8 cellular contexts compared by ENCODE assay signal in genomic region chr9:109498195-109499060, GRCh38. TPM values are rescaled to one million over a fixed set of nuclear protein-coding genes. Genes with fewer than 3 reads are reported as not detected.
DNase-seq lines count a peak whose midpoint lies in the region; ATAC-seq and TF ChIP-seq lines count a peak whose summit lies in the region.
"Had no signal": no experiment of that assay in that cellular context is flagged by ENCODE, and none has a peak within 500 bp of the region (broad histone marks: within the 10 kb centered on the region; RNA-seq: fewer than 3 reads in every experiment).

PTPN3 (minus strand) TSS chr9:109498307; CDS start chr9:109463434, 34,873 bp downstream.

- peaks cover 4% of the 10 kb centered on the region for H3K9me3 Mint-ChIP-seq in GM23338

- H3K4me3 Mint-ChIP-seq in GM23338 = peak within 1 kb of the TSS; percentile 73

- H3K4me1 ChIP-seq in GM23338 (ENCODE audit: insufficient read depth) (peaks cover 20% of the 10 kb centered on the region), PC-3 (ENCODE audit: insufficient read depth, low read length) (peaks cover 28% of the 10 kb centered on the region), ovary (ENCODE audit: insufficient read depth) (peaks cover 1% of the 10 kb centered on the region)

- H3K79me2 ChIP-seq in GM23338 (replicated peaks; ENCODE audit: insufficient read depth) = no peaks in the 10 kb centered on the region
- peaks cover 42% of the 10 kb centered on the region for H3K79me2 ChIP-seq in PC-3 (ENCODE audit: low read length)

- no TSS peak for BruUV-seq in PC-3 (replicated peaks; lab: Mats Ljungman, UMichigan)

- TF ChIP-seq CTCF in GM23338 (conservative IDR thresholded peaks at IDR 0.05; ENCODE audit: low read depth in 2 of 2) (no peak), PC-3 (conservative IDR thresholded peaks at IDR 0.05; ENCODE audit: low read depth, low read length) (no peak), fibroblast of the aortic adventitia (IDR thresholded peaks at IDR 0.05; ENCODE audit: insufficient read depth, low read length) (no peak), ovary (IDR thresholded peaks at IDR 0.05) (no peak)

- H2AFZ ChIP-seq in GM23338 (peak within 1 kb of the TSS; percentile 98), PC-3 (ENCODE audit: low read length) (peak within 1 kb of the TSS; percentile 99)

- TF ChIP-seq POLR2A in ovary (IDR thresholded peaks at IDR 0.05) = no peak

- H3K4me2 ChIP-seq in GM23338 (peak within 1 kb of the TSS; percentile 88), PC-3 (ENCODE audit: low read length) (peak within 1 kb of the TSS; percentile 98)

- H3K9me2 ChIP-seq in GM23338 (ENCODE audit: insufficient read depth) (no peaks in the 10 kb centered on the region), PC-3 (replicated peaks; ENCODE audit: low read length) (no peaks in the 10 kb centered on the region)

- 5 to 8% (median 7%) methylated on average over 58 to 76 of the region's 76 CpGs for WGBS in ovary, 3 donors

- H3K9ac ChIP-seq in PC-3 (ENCODE audit: low read length) = peak within 1 kb of the TSS; percentile 61

- H3K36me3 ChIP-seq in GM23338 (ENCODE audit: insufficient read depth) (no peaks in the 10 kb centered on the region), PC-3 (ENCODE audit: low read depth, low read length) (no peaks in the 10 kb centered on the region), ovary (no peaks in the 10 kb centered on the region)
- H3K36me3 ChIP-seq: neutrophil had no signal

- no peaks in the 10 kb centered on the region for H3F3A ChIP-seq in GM23338 (replicated peaks; ENCODE audit: low read depth)
- no peaks in the 10 kb centered on the region for H3F3A ChIP-seq in PC-3 (ENCODE audit: low read length, unreplicated experiment)

- H3K27me3 Mint-ChIP-seq in GM23338 (ENCODE audit: insufficient read depth, low read depth, poor library complexity) = peaks cover 42% of the 10 kb centered on the region

- no peaks in the 10 kb centered on the region; the same call in 2 of the 3 replicates for H3K36me3 Mint-ChIP-seq in GM23338 (ENCODE audit: low read depth)

- peak; percentile 34 for ATAC-seq in GM23338
- ATAC-seq in PC-3 = peak; percentile 61
- no peak for ATAC-seq in HG02798 (IDR thresholded peaks at IDR 0.05; ENCODE audit: poor library complexity, unreplicated experiment)
- ATAC-seq in GM19324 (IDR thresholded peaks at IDR 0.05; ENCODE audit: low FRiP score, unreplicated experiment) = no peak

- H3K27ac ChIP-seq in GM23338 (ENCODE audit: low read depth) (no peak within 1 kb of the TSS), PC-3 (ENCODE audit: low read length) (no peak within 1 kb of the TSS), ovary (no peak within 1 kb of the TSS)
- H3K27ac ChIP-seq: neutrophil had no signal

- no peak for TF ChIP-seq EP300 in ovary (IDR thresholded peaks at IDR 0.05)

- H4K20me1 ChIP-seq in GM23338 (replicated peaks; ENCODE audit: insufficient read depth) = no peaks in the 10 kb centered on the region; the same call in 1 of the 2 replicates
- no peaks in the 10 kb centered on the region for H4K20me1 ChIP-seq in PC-3 (ENCODE audit: low read length)

- H3K27ac Mint-ChIP-seq in GM23338 = no peak within 1 kb of the TSS

- H3K9me3 ChIP-seq in PC-3 (ENCODE audit: low read length) (no peaks in the 10 kb centered on the region), ovary (no peaks in the 10 kb centered on the region)
- H3K9me3 ChIP-seq: neutrophil had no signal

- H3K4me1 Mint-ChIP-seq in GM23338 = peaks cover 12% of the 10 kb centered on the region

- DNase-seq in GM23338 (ENCODE audit: low spot score) (peak; percentile 46), PC-3 (peak; percentile 34), fibroblast of the aortic adventitia (ENCODE audit: low read depth) (no peak), ovary (peak in 2 of 5 donors; percentile 23 to 32), Ammon's horn (ENCODE audit: low spot score) (no peak)

- intact Hi-C loops in PC-3 (cut with micrococcal nuclease) = no loop called here
- intact Hi-C loops in ovary (cut with DNase I) = no loop called here

- H3K4me3 ChIP-seq in GM23338 = peak within 1 kb of the TSS; percentile 69
- H3K4me3 ChIP-seq in PC-3 (ENCODE audit: low read length) = peak within 1 kb of the TSS; percentile 77
- H3K4me3 ChIP-seq in fibroblast of the aortic adventitia (ENCODE audit: low read depth, low read length) = peak within 1 kb of the TSS; percentile 37
- H3K4me3 ChIP-seq in ovary = peak within 1 kb of the TSS; percentile 37

- POLR2A ChIA-PET in PC-3 (lab: Charles Lee; ENCODE audit: unreplicated experiment) = no interaction called here

- H3K27me3 ChIP-seq in GM23338 (ENCODE audit: insufficient read depth) (peaks cover 68% of the 10 kb centered on the region), PC-3 (ENCODE audit: low read length) (no peaks in the 10 kb centered on the region), ovary (no peaks in the 10 kb centered on the region)

- CTCF ChIA-PET in PC-3 (lab: Charles Lee) = no interaction called here

TF ChIP-seq in GM23338, 12 proteins besides CTCF, POLR2A, EP300 and RAD21:
- TF ChIP-seq EZH2 (IDR thresholded peaks at IDR 0.05; ENCODE audit: low read depth, unreplicated experiment) (peak; percentile 60), ZNF331 (CRISPR knock-in tag; IDR thresholded peaks at IDR 0.05; ENCODE audit: low read depth) (no peak), POLR2AphosphoS5 (IDR thresholded peaks at IDR 0.05; ENCODE audit: low read depth) (no peak)
- TF ChIP-seq, protein P1, sequence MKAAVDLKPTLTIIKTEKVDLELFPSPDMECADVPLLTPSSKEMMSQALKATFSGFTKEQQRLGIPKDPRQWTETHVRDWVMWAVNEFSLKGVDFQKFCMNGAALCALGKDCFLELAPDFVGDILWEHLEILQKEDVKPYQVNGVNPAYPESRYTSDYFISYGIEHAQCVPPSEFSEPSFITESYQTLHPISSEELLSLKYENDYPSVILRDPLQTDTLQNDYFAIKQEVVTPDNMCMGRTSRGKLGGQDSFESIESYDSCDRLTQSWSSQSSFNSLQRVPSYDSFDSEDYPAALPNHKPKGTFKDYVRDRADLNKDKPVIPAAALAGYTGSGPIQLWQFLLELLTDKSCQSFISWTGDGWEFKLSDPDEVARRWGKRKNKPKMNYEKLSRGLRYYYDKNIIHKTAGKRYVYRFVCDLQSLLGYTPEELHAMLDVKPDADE (IDR thresholded peaks at IDR 0.05) = no peak

RNA-seq across cellular contexts. Expression of gene PTPN3, which starts in this region (rescaled TPM):
- total RNA-seq in GM23338 (2014; rRNA removed; shearing (Covaris generic)) = 2.6 and 2.8 TPM in 2 replicates
- 1.0 and 1.4 TPM in 2 replicates for polyA plus RNA-seq in GM23338 (2016; fragmentation: Nextera tagmentation; extraction: Ambion mirVana)
- 8.4 and 8.7 TPM in 2 replicates for total RNA-seq in PC-3 (2014; rRNA removed)
- total RNA-seq in fibroblast of the aortic adventitia (ENCODE audit: low replicate concordance) = 0.99 and 2.0 TPM in 2 replicates
- total RNA-seq in ovary = 10 to 100 TPM in 1 of 7 donors, 1 to 10 TPM in 4, under 1 TPM in 2; 0.20 to 17.8 (median 1.6) TPM
- polyA plus RNA-seq in ovary = 1 to 10 TPM in 1 of 2 donors, under 1 TPM in 1; 0.59 to 1.9 TPM

Comparison
In these comparisons a context has a peak if more than half of its experiments do, and no peak if none do; other contexts are left out.
1. ATAC-seq: peak in GM23338 (single experiment) and PC-3 (single experiment); none in HG02798 (single experiment) and GM19324 (single experiment).
2. DNase-seq: peak in GM23338 (single experiment) and PC-3 (single experiment); none in fibroblast of the aortic adventitia (single experiment) and Ammon's horn (single experiment).
3. Peak in every context shown above with its lines, with median percentiles within 50 percentile points of each other: H3K4me3 ChIP-seq.